Comparison of ENCODE assay signal across 8 cellular contexts in genomic region chr12:124734224-124734788, GRCh38.
DNase-seq lines count a peak whose midpoint lies in the region; ATAC-seq, FAIRE-seq and TF ChIP-seq lines count a peak whose summit lies in the region.

No MANE protein-coding gene starts in this region.

- no peak for FAIRE-seq in HTR-8/SVneo (lab: Jason Lieb, UNC)

- intact Hi-C loops in IMR-90 (cut with micrococcal nuclease) = no loop called here
- intact Hi-C loops in heart right ventricle (cut with DNase I) = loop anchor here in 1 of 10 donors (5.0 kb wide), 1 partner anchor 47 kb away; no protein-coding TSS in a partner anchor

- 0 out of 3 replicates have a peak overlapping the region, but pooled peaks have one; percentile 44 for H2BK15ac ChIP-seq in IMR-90 (ENCODE audit: low read depth, low read length)

- dilution Hi-C loops in IMR-90 (cut with HindIII; ENCODE audit: low sequenced_read_pairs, unreplicated experiment) = loop anchor here (10.0 kb wide), 1 partner anchor 50 kb away; no protein-coding TSS in a partner anchor

- H4K8ac ChIP-seq in IMR-90 (ENCODE audit: low read depth in 2 of 2, low read length in 2 of 2) = no peak overlapping the region

- H3K4me3 ChIP-seq in IMR-90 (ENCODE audit: insufficient read depth, low read depth, low read length) = no peak overlapping the region
- H3K4me3 ChIP-seq in heart right ventricle = no peak overlapping the region
- no peak overlapping the region for H3K4me3 ChIP-seq in skeletal muscle tissue (ENCODE audit: low read length in 3 of 3)

- H4K5ac ChIP-seq in IMR-90 (ENCODE audit: low read depth, low read length) = no peak overlapping the region

- H3K56ac ChIP-seq in IMR-90 (ENCODE audit: extremely low read depth, insufficient read depth, low read length) = no peak overlapping the region

- peak overlapping the region; percentile 47; the same call in 1 of the 2 replicates for H2BK120ac ChIP-seq in IMR-90 (ENCODE audit: low read depth, low read length)

- H3K4ac ChIP-seq in IMR-90 (ENCODE audit: low read depth, low read length) = peak overlapping the region; percentile 69; the same call in 1 of the 2 replicates

- H3K9ac ChIP-seq in IMR-90 (ENCODE audit: low read depth, low read length) (no peak overlapping the region), skeletal muscle tissue (ENCODE audit: low read depth in 1 of 3, low read length in 3 of 3) (no peak overlapping the region)

- POLR2A ChIA-PET in IMR-90 (lab: Charles Lee; ENCODE audit: unreplicated experiment) = no interaction called here

- H3K27ac ChIP-seq in IMR-90 (ENCODE audit: insufficient read depth, low read length) (no peak overlapping the region), heart right ventricle (peak overlapping the region in 7 of 10 donors; percentile 14 to 87 (median 48)), skeletal muscle tissue (ENCODE audit: low read depth, low read length) (peak overlapping the region; percentile 44)

- H3K18ac ChIP-seq in IMR-90 (ENCODE audit: low read depth, low read length) = no peak overlapping the region

- no peak for ATAC-seq in IMR-90 (ENCODE audit: low read depth)
- ATAC-seq in heart right ventricle = peak in 7 of 8 donors; percentile 9 to 46 (median 35)
- ATAC-seq in effector memory CD8-positive, alpha-beta T cell (replicated peaks) = no peak
- ATAC-seq in GM21423 (IDR thresholded peaks at IDR 0.05; ENCODE audit: unreplicated experiment) = no peak

- no peak for TF ChIP-seq RAD21 in IMR-90 (IDR thresholded peaks at IDR 0.05; ENCODE audit: low read length)

- peaks cover 6% of the 10 kb centered on the region for H3K9me1 ChIP-seq in IMR-90 (ENCODE audit: insufficient read depth, low read length)

- no peaks in the 10 kb centered on the region for H4K20me1 ChIP-seq in IMR-90 (ENCODE audit: insufficient read depth, low read length)

- H2BK20ac ChIP-seq in IMR-90 (ENCODE audit: low read depth, low read length) = no peak overlapping the region; the same call in none of the 2 replicates

- in situ Hi-C loops in IMR-90 (cut with MboI; ENCODE audit: low sequenced_read_pairs) = no loop called here

- no peak overlapping the region; the same call in 1 of the 2 replicates for H4K91ac ChIP-seq in IMR-90 (ENCODE audit: insufficient read depth, low read depth, low read length)

- no TSS peak for BruUV-seq in IMR-90 (replicated peaks; lab: Mats Ljungman, UMichigan)

- H3K9me3 Mint-ChIP-seq in effector memory CD8-positive, alpha-beta T cell = no peaks in the 10 kb centered on the region

- H3K36me3 Mint-ChIP-seq in effector memory CD8-positive, alpha-beta T cell (ENCODE audit: insufficient read depth) = no peaks in the 10 kb centered on the region

- H3K27me3 ChIP-seq in IMR-90 (ENCODE audit: control insufficient read depth, insufficient read depth, low read length) (no peaks in the 10 kb centered on the region), heart right ventricle (no peaks in the 10 kb centered on the region), skeletal muscle tissue (ENCODE audit: control insufficient read depth in 3 of 3, insufficient read depth in 3 of 3, low read length in 3 of 3) (no peaks in the 10 kb centered on the region)

- no peak overlapping the region for H3K4me3 Mint-ChIP-seq in effector memory CD8-positive, alpha-beta T cell

- H3K4me1 ChIP-seq in IMR-90 (ENCODE audit: control insufficient read depth, insufficient read depth, low read length) (peaks cover 20% of the 10 kb centered on the region), heart right ventricle (peaks cover 0 to 60% (median 23%) of the 10 kb centered on the region in 9 donors), skeletal muscle tissue (ENCODE audit: control insufficient read depth in 3 of 3, insufficient read depth in 3 of 3, low read length in 3 of 3) (peaks cover 7 to 24% (median 19%) of the 10 kb centered on the region in 3 donors)

- no peak overlapping the region for H3K23ac ChIP-seq in IMR-90 (ENCODE audit: low read depth, low read length)

- H3K36me3 ChIP-seq in IMR-90 (ENCODE audit: control insufficient read depth, insufficient read depth, low read length) (no peaks in the 10 kb centered on the region), heart right ventricle (no peaks in the 10 kb centered on the region), skeletal muscle tissue (ENCODE audit: control insufficient read depth in 3 of 3, insufficient read depth in 3 of 3, low read length in 3 of 3) (no peaks in the 10 kb centered on the region)

- H2AK5ac ChIP-seq in IMR-90 (ENCODE audit: low read depth, low read length) = peak overlapping the region; percentile 62; the same call in 1 of the 2 replicates

- CTCF ChIA-PET in IMR-90 (lab: Yijun Ruan, JAX) = no interaction called here

- H3K79me1 ChIP-seq in IMR-90 (ENCODE audit: low read depth in 1 of 2, low read length in 2 of 2) = no peaks in the 10 kb centered on the region

- H3K14ac ChIP-seq in IMR-90 (replicated peaks; ENCODE audit: low read depth, low read length) = peak overlapping the region; percentile 19; the same call in 1 of the 2 replicates

- H3K9me3 ChIP-seq in IMR-90 (ENCODE audit: control insufficient read depth, insufficient read depth, low read length) (peaks cover 3% of the 10 kb centered on the region), heart right ventricle (peaks cover 0 to 6% (median 0%) of the 10 kb centered on the region in 11 donors), skeletal muscle tissue (ENCODE audit: control insufficient read depth in 3 of 3, low read length in 3 of 3) (peaks cover 0 to 2% (median 2%) of the 10 kb centered on the region in 3 donors)

- WGBS in IMR-90 (ENCODE audit: extremely low coverage in 2 of 2, insufficient read length in 1 of 2), 2 experiments = 85% methylated on average over 8 of the region's 22 CpGs; no CpG with 5 or more reads in 1 of the 2 experiments
- WGBS in heart right ventricle, 2 donors = 87 to 90% methylated on average over 22 of the region's 22 CpGs

- TF ChIP-seq CTCF in IMR-90 (conservative IDR thresholded peaks at IDR 0.05; ENCODE audit: low read depth, low read length) = no peak
- no peak for TF ChIP-seq CTCF in heart right ventricle (IDR thresholded peaks at IDR 0.05)

- no peak overlapping the region for H3K27ac Mint-ChIP-seq in effector memory CD8-positive, alpha-beta T cell

- H3K4me2 ChIP-seq in IMR-90 (ENCODE audit: low read depth, low read length) = no peak overlapping the region

- DNase-seq in IMR-90 = peak; percentile 54
- peak; percentile 30 for DNase-seq in SIG-M5 (lab: John Stamatoyannopoulos, UW)
- no peak for DNase-seq in heart right ventricle
- no peak for DNase-seq in activated naive CD4-positive, alpha-beta T cell treated with Interleukin-2 at 50 U/mL for 16 hours
- DNase-seq in effector memory CD8-positive, alpha-beta T cell = no peak
- no peak for DNase-seq in HTR-8/SVneo (ENCODE audit: insufficient read length, low spot score)

- peak overlapping the region; percentile 44 for H2AFZ ChIP-seq in IMR-90 (replicated peaks; ENCODE audit: low read length, poor library complexity)

- no peak overlapping the region for H2BK5ac ChIP-seq in IMR-90 (ENCODE audit: low read depth, low read length, poor library complexity, severe bottlenecking)

- H2AK9ac ChIP-seq in IMR-90 (replicated peaks; ENCODE audit: low read depth, low read length, poor library complexity) = no peak overlapping the region

- peaks cover 9 to 16% of the 10 kb centered on the region in 2 donors for H3K27me3 Mint-ChIP-seq in effector memory CD8-positive, alpha-beta T cell

- TF ChIP-seq POLR2A in IMR-90 (IDR thresholded peaks at IDR 0.05; ENCODE audit: low read depth, low read length) = no peak

- peaks cover 4 to 13% of the 10 kb centered on the region in 2 donors for H3K4me1 Mint-ChIP-seq in effector memory CD8-positive, alpha-beta T cell (ENCODE audit: low read depth in 2 of 2)

TF ChIP-seq in IMR-90, 13 proteins besides CTCF, POLR2A, EP300 and RAD21:
- TF ChIP-seq FOS (IDR thresholded peaks at IDR 0.05; ENCODE audit: low read depth, low read length) = no peak
- no peak for TF ChIP-seq MXI1 (IDR thresholded peaks at IDR 0.05; ENCODE audit: borderline replicate concordance, low read depth, low read length)
- no peak for TF ChIP-seq MAFK (IDR thresholded peaks at IDR 0.05; ENCODE audit: low read depth, low read length)
- no peak for TF ChIP-seq NFE2L2 (IDR thresholded peaks at IDR 0.05; ENCODE audit: low read depth, low read length)
- TF ChIP-seq CEBPB (IDR thresholded peaks at IDR 0.05; ENCODE audit: low read depth, low read length) = no peak
- no peak for TF ChIP-seq RCOR1 (IDR thresholded peaks at IDR 0.05; ENCODE audit: insufficient replicate concordance, low read length)
- TF ChIP-seq, protein P1, sequence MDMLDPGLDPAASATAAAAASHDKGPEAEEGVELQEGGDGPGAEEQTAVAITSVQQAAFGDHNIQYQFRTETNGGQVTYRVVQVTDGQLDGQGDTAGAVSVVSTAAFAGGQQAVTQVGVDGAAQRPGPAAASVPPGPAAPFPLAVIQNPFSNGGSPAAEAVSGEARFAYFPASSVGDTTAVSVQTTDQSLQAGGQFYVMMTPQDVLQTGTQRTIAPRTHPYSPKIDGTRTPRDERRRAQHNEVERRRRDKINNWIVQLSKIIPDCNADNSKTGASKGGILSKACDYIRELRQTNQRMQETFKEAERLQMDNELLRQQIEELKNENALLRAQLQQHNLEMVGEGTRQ (IDR thresholded peaks at IDR 0.05; ENCODE audit: low read depth, low read length) = peak; percentile 34; the same call in 1 of the 2 replicates

Comparison
In these comparisons a context has a peak if more than half of its experiments do, and no peak if none do; other contexts are left out.
1. ATAC-seq: peak in heart right ventricle (7 of 8); none in IMR-90 (single experiment), effector memory CD8-positive, alpha-beta T cell (single experiment) and GM21423 (single experiment).
2. DNase-seq: peak in IMR-90 (single experiment) and SIG-M5 (single experiment); none in heart right ventricle (0 of 2), activated naive CD4-positive, alpha-beta T cell treated with Interleukin-2 at 50 U/mL for 16 hours (single experiment), effector memory CD8-positive, alpha-beta T cell (0 of 3) and HTR-8/SVneo (single experiment).